In genomic region chr4:186297013-186297645, GRCh38 we compare ENCODE assay signal across 8 cellular contexts. TPM values are rescaled to one million over a fixed set of nuclear protein-coding genes. Genes with fewer than 3 reads are reported as not detected.
DNase-seq lines count a peak whose midpoint lies in the region; ATAC-seq, FAIRE-seq and TF ChIP-seq lines count a peak whose summit lies in the region.

No MANE protein-coding gene starts in this region.

- H3K9me3 ChIP-seq in K562 (replicated peaks; ENCODE audit: control insufficient read depth, insufficient read depth, low read depth, low read length): no peaks in the 10 kb centered on the region

- no peaks in the 10 kb centered on the region for H3K79me2 ChIP-seq in K562 (ENCODE audit: control insufficient read depth, insufficient read depth, low read length)

- no peak overlapping the region for H3K9ac ChIP-seq in K562 (ENCODE audit: insufficient read depth in 1 of 2, low read depth in 2 of 2, low read length in 2 of 2)

- TF ChIP-seq CTCF in AG10803 (conservative IDR thresholded peaks at IDR 0.05; ENCODE audit: low read length): peak; percentile 78
- TF ChIP-seq CTCF in GM12875 (IDR thresholded peaks at IDR 0.05; ENCODE audit: borderline replicate concordance, insufficient read depth, low read depth, low read length): peak; percentile 10; the same call in 1 of the 2 replicates
- peak; percentile 49 to 73 (median 54); a peak in 4 of 6 replicates for TF ChIP-seq CTCF in K562 (IDR thresholded peaks at IDR 0.05 in 2 of 3, conservative IDR thresholded peaks at IDR 0.05 in 1 of 3; ENCODE audit: insufficient read depth in 2 of 3, low read depth in 1 of 3, low read length in 3 of 3)

- no TSS peak for BruUV-seq in K562 (replicated peaks; lab: Mats Ljungman, UMichigan)

- peak; percentile 76 for ATAC-seq in K562
- no peak for ATAC-seq in GM19455 (IDR thresholded peaks at IDR 0.05; ENCODE audit: unreplicated experiment)

- peak; percentile 65 for FAIRE-seq in K562 (lab: Jason Lieb, UNC)

- no peaks in the 10 kb centered on the region for H4K20me1 ChIP-seq in K562 (replicated peaks; ENCODE audit: control insufficient read depth, insufficient read depth, low read length)

- TF ChIP-seq RAD21 in K562 (CRISPR knock-in tag; conservative IDR thresholded peaks at IDR 0.05 in 1 of 2, IDR thresholded peaks at IDR 0.05 in 1 of 2): peak; percentile 76 to 79

- H3K27ac ChIP-seq in K562 (ENCODE audit: extremely low read depth, low read depth, low read length): no peak overlapping the region

- POLR2A ChIA-PET in K562 (lab: Yijun Ruan, JAX): interaction anchor here (0.7 kb wide), 1 partner anchor 95 kb away, joined by 3 read pairs; no protein-coding TSS in a partner anchor

- in situ Hi-C loops in K562 (cut with MboI): loop anchor here (10.0 kb wide), 1 partner anchor 298 kb away; no protein-coding TSS in a partner anchor

- intact Hi-C loops in K562 (cut with micrococcal nuclease): loop anchor here (1.0 kb wide), 2 partner anchors 290 to 423 kb away; no protein-coding TSS in a partner anchor

- no peak overlapping the region for H3K4me2 ChIP-seq in K562 (ENCODE audit: insufficient read depth, low read length)

- TF ChIP-seq POLR2A in K562 (conservative IDR thresholded peaks at IDR 0.05): no peak

- H3K36me3 ChIP-seq in K562 (ENCODE audit: control insufficient read depth, insufficient read depth, low read length): no peaks in the 10 kb centered on the region

- TF ChIP-seq EP300 in K562 (IDR thresholded peaks at IDR 0.05; ENCODE audit: low read length): no peak

- 11% methylated on average over 21 of the region's 21 CpGs for WGBS in K562 (ENCODE audit: insufficient coverage, low coverage, missing lambda C conversion rate)

- H2AFZ ChIP-seq in K562 (ENCODE audit: low read depth, low read length): no peak overlapping the region

- H3K4me1 ChIP-seq in K562 (replicated peaks in 1 of 2; ENCODE audit: control insufficient read depth in 2 of 2, insufficient read depth in 2 of 2, low read length in 2 of 2): peaks cover 0 to 10% of the 10 kb centered on the region in 2 experiments; a peak in 1 of 5 replicates

- peaks cover 18 to 45% of the 10 kb centered on the region in 2 experiments for H3K27me3 ChIP-seq in K562 (ENCODE audit: control insufficient read depth in 2 of 2, insufficient read depth in 2 of 2, low read length in 2 of 2)

- H3K4me3 ChIP-seq in AG10803 (ENCODE audit: low read length) (no peak overlapping the region), GM12875 (ENCODE audit: low read depth, low read length) (no peak overlapping the region), K562 (no peak overlapping the region)

- no peaks in the 10 kb centered on the region for H3K9me1 ChIP-seq in K562 (ENCODE audit: control insufficient read depth, insufficient read depth, low read length)

- DNase-seq in AG10803 (ENCODE audit: low read depth) (peak; percentile 57), NCI-H1694 (lab: John Stamatoyannopoulos, UW) (peak; percentile 36), K562 (ENCODE audit: extremely low read depth in 1 of 4, low spot score in 3 of 4) (peak; percentile 26 to 53 (median 34)), kidney glomerular epithelial cell (lab: John Stamatoyannopoulos, UW) (peak; percentile 28)
- DNase-seq in activated CD4-positive, CD25-positive, alpha-beta regulatory T cell treated with anti-CD3 and anti-CD28 coated beads, Interleukin-2, amount 50 U/mL, for 72 hours: no peak
- no peak for DNase-seq in stimulated activated CD4-positive, alpha-beta T cell treated with anti-CD3 and anti-CD28 coated beads, Interleukin-15, amount 100 ng/mL, for 24 hours

- CTCF ChIA-PET in K562 (lab: Yijun Ruan, JAX; ENCODE audit: low intra/inter-chr PET ratio): interaction anchor here (0.7 to 2.4 kb wide), 2 partner anchors 290 to 327 kb away, joined by 4 to 22 read pairs; no protein-coding TSS in a partner anchor

TF ChIP-seq in K562, 482 proteins besides CTCF, POLR2A, EP300 and RAD21:
- TF ChIP-seq THRAP3 (IDR thresholded peaks at IDR 0.05; ENCODE audit: borderline replicate concordance) (no peak), HINFP (tag; conservative IDR thresholded peaks at IDR 0.05; ENCODE audit: low read depth) (no peak), ZSCAN32 (CRISPR knock-in tag; IDR thresholded peaks at IDR 0.05) (no peak), DEAF1 (CRISPR knock-in tag; IDR thresholded peaks at IDR 0.05) (peak; percentile 69), SMAD3 (CRISPR knock-in tag; conservative IDR thresholded peaks at IDR 0.05) (no peak), CSDE1 (IDR thresholded peaks at IDR 0.05) (no peak)

RNA-seq across cellular contexts. Expression of gene F11, which starts 31.1 kb away (rescaled TPM):
- total RNA-seq in K562 (2011; cell fraction: chromatin; rRNA removed; ENCODE audit: low replicate concordance): not detected in 2 replicates
- total RNA-seq in K562 (2011; cell fraction: nucleolus; rRNA removed): not detected in 2 replicates
- total RNA-seq in K562 (2011; cell fraction: nucleoplasm; rRNA removed): not detected in 2 replicates
- not detected in 2 replicates for total RNA-seq in K562 (2014; rRNA removed)
- not detected in 2 replicates for total RNA-seq in K562 (2014; rRNA removed; fragmentation: Illumina TruSeq; extraction: Trizol)
- not detected in 2 replicates for total RNA-seq in K562 (2015; rRNA removed; fragmentation: Illumina TruSeq; extraction: Trizol)
- total RNA-seq in K562 (2021): not detected in 2 replicates
- polyA plus RNA-seq in K562 (2011; rRNA removed): not detected in 2 replicates
- polyA plus RNA-seq in K562 (2011; cell fraction: cytosol; rRNA removed): not detected in 2 replicates
- polyA plus RNA-seq in K562 (2011; cell fraction: nucleus; rRNA removed): not detected in 2 replicates
- polyA plus RNA-seq in K562 (2012): not detected in 2 replicates
- not detected in 2 replicates for polyA plus RNA-seq in K562 (2014; fragmentation: Illumina TruSeq; extraction: Trizol)
- not detected for polyA plus RNA-seq in K562 (2014; fragmentation: Nextera tagmentation; extraction: Ambion mirVana)
- not detected in 2 replicates for polyA plus RNA-seq in K562 (2014; rRNA removed)
- polyA minus RNA-seq in K562 (2011; rRNA and poly(A)+ RNA removed): not detected in 2 replicates
- not detected in 2 replicates for polyA minus RNA-seq in K562 (2011; cell fraction: cytosol; rRNA and poly(A)+ RNA removed)
- polyA minus RNA-seq in K562 (2011; cell fraction: nucleus; rRNA and poly(A)+ RNA removed): not detected in 2 replicates

Comparison
In these comparisons a context has a peak if more than half of its experiments do, and no peak if none do; other contexts are left out.
1. DNase-seq: peak in AG10803 (single experiment), NCI-H1694 (single experiment), K562 (4 of 4) and kidney glomerular epithelial cell (single experiment); none in activated CD4-positive, CD25-positive, alpha-beta regulatory T cell treated with anti-CD3 and anti-CD28 coated beads, Interleukin-2, amount 50 U/mL, for 72 hours (single experiment) and stimulated activated CD4-positive, alpha-beta T cell treated with anti-CD3 and anti-CD28 coated beads, Interleukin-15, amount 100 ng/mL, for 24 hours (single experiment).
2. CTCF ChIP-seq: peak in every context shown above with its lines; median percentile 78 in AG10803; 54 in K562; 10 in GM12875.